Comparison of ENCODE assay signal across 13 cellular contexts in the genomic region with DNA sequence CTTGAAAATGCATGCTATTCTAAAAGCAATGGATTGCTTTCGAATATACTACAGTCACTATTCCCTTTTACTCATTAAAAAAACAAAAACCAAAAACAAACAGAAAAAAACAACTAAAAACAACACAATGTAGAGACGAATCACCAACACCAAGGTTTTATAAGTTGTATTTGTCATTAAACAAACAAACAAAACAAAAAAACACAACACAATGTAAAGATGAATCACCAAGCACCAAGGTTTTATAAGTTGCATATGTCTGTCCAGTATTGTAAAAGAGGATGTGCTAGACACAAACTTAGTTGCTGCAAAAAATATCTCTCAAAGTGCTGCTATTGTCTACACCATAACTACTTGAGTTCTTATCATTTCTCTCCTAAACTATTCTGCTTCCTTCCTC.
DNase-seq lines count a peak whose midpoint lies in the region; ATAC-seq, FAIRE-seq and TF ChIP-seq lines count a peak whose summit lies in the region.
"Had no signal": no experiment of that assay in that cellular context is flagged by ENCODE, and none has a peak within 500 bp of the region (broad histone marks: within the 10 kb centered on the region; RNA-seq: fewer than 3 reads in every experiment).

No MANE protein-coding gene starts in this region.

- H3K27me3 Mint-ChIP-seq in MCF 10A (ENCODE audit: insufficient read depth, unreplicated experiment) = no peaks in the 10 kb centered on the region
- H3K27me3 Mint-ChIP-seq: CD4-positive, alpha-beta memory T cell had no signal

- no peaks in the 10 kb centered on the region for H3K4me1 ChIP-seq in breast epithelium
- no peaks in the 10 kb centered on the region for H3K4me1 ChIP-seq in Panc1 (ENCODE audit: control insufficient read depth, insufficient read depth, low read length)
- H3K4me1 ChIP-seq: BE2C had no signal

- intact Hi-C loops in MCF 10A (cut with micrococcal nuclease) (no loop called here), breast epithelium (cut with DNase I; ENCODE audit: low total_unique reads) (no loop called here), Panc1 (cut with micrococcal nuclease; ENCODE audit: unreplicated experiment) (no loop called here)

- H3K27me3 ChIP-seq in breast epithelium (no peaks in the 10 kb centered on the region), Panc1 (ENCODE audit: control insufficient read depth, insufficient read depth, low read length) (no peaks in the 10 kb centered on the region)
- H3K27me3 ChIP-seq: BE2C had no signal

- TF ChIP-seq CTCF in MCF 10A (IDR thresholded peaks at IDR 0.05; ENCODE audit: unreplicated experiment) (no peak), breast epithelium (IDR thresholded peaks at IDR 0.05) (no peak), Panc1 (IDR thresholded peaks at IDR 0.05) (no peak), epithelial cell of esophagus (IDR thresholded peaks at IDR 0.05; ENCODE audit: insufficient read depth, low read depth, low read length, missing control alignments) (no peak)

- no peak for TF ChIP-seq POLR2A in breast epithelium (IDR thresholded peaks at IDR 0.05)

- in situ Hi-C loops in Panc1 (cut with HindIII; ENCODE audit: low pct_unique_long_range_greater_than_20kb, low sequenced_read_pairs) = no loop called here

- H3K4me1 Mint-ChIP-seq in MCF 10A (ENCODE audit: insufficient read depth, unreplicated experiment) = peaks cover 12% of the 10 kb centered on the region
- H3K4me1 Mint-ChIP-seq: CD4-positive, alpha-beta memory T cell had no signal

- no peaks in the 10 kb centered on the region for H3K36me3 ChIP-seq in breast epithelium
- H3K36me3 ChIP-seq in Panc1 (ENCODE audit: control insufficient read depth, insufficient read depth, low read length) = no peaks in the 10 kb centered on the region
- H3K36me3 ChIP-seq: BE2C had no signal

- no peak overlapping the region for H3K27ac ChIP-seq in breast epithelium
- no peak overlapping the region for H3K27ac ChIP-seq in Panc1 (ENCODE audit: low read length)
- H3K27ac ChIP-seq: C4-2B had no signal

- POLR2A ChIA-PET in MCF 10A (lab: Yijun Ruan, JAX) = no interaction called here
- POLR2A ChIA-PET in Panc1 (lab: Charles Lee) = no interaction called here

- no peak overlapping the region for H3K4me3 Mint-ChIP-seq in MCF 10A (ENCODE audit: unreplicated experiment)
- H3K4me3 Mint-ChIP-seq: CD4-positive, alpha-beta memory T cell had no signal

- H3K36me3 Mint-ChIP-seq in MCF 10A (ENCODE audit: insufficient read depth, unreplicated experiment) = no peaks in the 10 kb centered on the region
- H3K36me3 Mint-ChIP-seq: CD4-positive, alpha-beta memory T cell had no signal

- H3K4me3 ChIP-seq in breast epithelium (no peak overlapping the region), Panc1 (ENCODE audit: low read depth in 2 of 2, low read length in 2 of 2) (no peak overlapping the region), epithelial cell of esophagus (ENCODE audit: low read length) (no peak overlapping the region)

- no peak overlapping the region for H3K27ac Mint-ChIP-seq in MCF 10A (ENCODE audit: low read depth, unreplicated experiment)
- H3K27ac Mint-ChIP-seq: CD4-positive, alpha-beta memory T cell had no signal

- no peaks in the 10 kb centered on the region for H3K9me3 ChIP-seq in breast epithelium
- H3K9me3 ChIP-seq in Panc1 (ENCODE audit: control insufficient read depth, insufficient read depth, low read depth, low read length) = no peaks in the 10 kb centered on the region
- H3K9me3 ChIP-seq: BE2C had no signal

- DNase-seq in MCF 10A (ENCODE audit: unreplicated experiment) (peak; percentile 25), breast epithelium (ENCODE audit: low spot score in 2 of 2) (no peak), Panc1 (ENCODE audit: low read depth, low spot score) (peak; percentile 76), epithelial cell of esophagus (ENCODE audit: low read depth) (peak; percentile 46), NCI-H1048 (lab: John Stamatoyannopoulos, UW) (no peak), urothelium cell line (ENCODE audit: low spot score) (no peak), NCI-H1105 (lab: John Stamatoyannopoulos, UW) (no peak)
- DNase-seq in stimulated activated naive CD4-positive, alpha-beta T cell (lab: John Stamatoyannopoulos, UW) = no peak
- DNase-seq: BE2C; CD4-positive, alpha-beta memory T cell; DMS153; IMR-90 had no signal

- CTCF ChIA-PET in MCF 10A (lab: Yijun Ruan, JAX) (no interaction called here), Panc1 (lab: Charles Lee) (no interaction called here)

- no peaks in the 10 kb centered on the region for H3K9me3 Mint-ChIP-seq in MCF 10A (ENCODE audit: unreplicated experiment)

- peak; percentile 78 for ATAC-seq in Panc1

- no peak for FAIRE-seq in urothelium cell line (lab: Jason Lieb, UNC)

- no TSS peak for BruUV-seq in MCF 10A (replicated peaks; lab: Mats Ljungman, UMichigan)
- no TSS peak for BruUV-seq in Panc1 (replicated peaks; lab: Mats Ljungman, UMichigan)

Comparison
In these comparisons a context has a peak if more than half of its experiments do, and no peak if none do; other contexts are left out.
1. DNase-seq: peak in MCF 10A (single experiment), Panc1 (single experiment) and epithelial cell of esophagus (single experiment); none in breast epithelium (0 of 2), NCI-H1048 (single experiment), urothelium cell line (single experiment), NCI-H1105 (single experiment) and stimulated activated naive CD4-positive, alpha-beta T cell (0 of 6).